In genomic region chr3:150397220-150397619, GRCh38 we compare ENCODE assay signal across 25 cellular contexts.
"Had no signal": no experiment of that assay in that cellular context is flagged by ENCODE, and none has a peak within 500 bp of the region (broad histone marks: within the 10 kb centered on the region; RNA-seq: fewer than 3 reads in every experiment).

No MANE protein-coding gene starts in this region.

- H3K27me3 Mint-ChIP-seq: activated naive CD8-positive, alpha-beta T cell treated with anti-CD3 and anti-CD28 coated beads, Interleukin-2, amount 50 U/mL, for 24 hours; stimulated activated naive B cell treated with anti-CD40 and anti-IgM and Interleukin-4, amounts not matched to agents 10 μg/mL and 1 μg/mL and 100 μg/mL, for 72 hours had no signal

- H3K4me1 ChIP-seq: sigmoid colon, thyroid gland had no signal

- H2AFZ ChIP-seq: hepatocyte had no signal

- H3K27me3 ChIP-seq: hepatocyte, neutrophil, sigmoid colon, stomach, thyroid gland had no signal

- H3K4me2 ChIP-seq: hepatocyte had no signal

- H3K27ac Mint-ChIP-seq: activated CD4-positive, alpha-beta T cell treated with anti-CD3 and anti-CD28 coated beads, Interleukin-2, amount 10 ng/mL, durations not matched to agents 24 days and 14 days; activated CD8-positive, alpha-beta memory T cell treated with anti-CD3 and anti-CD28 coated beads, Interleukin-2, amount 10 ng/mL, durations not matched to agents 7 days and 5 days; activated CD8-positive, alpha-beta T cell treated with anti-CD3 and anti-CD28 coated beads, Interleukin-2, amount 10 ng/mL, durations not matched to agents 7 days and 5 days; activated naive CD4-positive, alpha-beta T cell treated with anti-CD3 and anti-CD28 coated beads, Interleukin-2, amount 50 U/mL, for 24 hours; activated naive CD8-positive, alpha-beta T cell treated with anti-CD3 and anti-CD28 coated beads, Interleukin-2, amount 50 U/mL, for 24 hours; activated T-helper 2 cell treated with anti-CD3 and anti-CD28 coated beads, Interferon-gamma antibody, Interleukin-2, Interleukin-4, amounts not matched to agents 10 μg/mL and 5 μg/mL and 100 μg/mL, durations not matched to agents 14 hours and 24 hours and 36 hours; nephron progenitor cell; stimulated activated naive B cell treated with anti-CD40 and anti-IgM and Interleukin-4, amounts not matched to agents 10 μg/mL and 1 μg/mL and 100 μg/mL, for 72 hours; T-helper 17 cell had no signal

- H3K9me3 Mint-ChIP-seq: activated CD4-positive, alpha-beta T cell treated with anti-CD3 and anti-CD28 coated beads, Interleukin-2, amount 10 ng/mL, durations not matched to agents 24 days and 14 days; activated naive CD4-positive, alpha-beta T cell treated with anti-CD3 and anti-CD28 coated beads, Interleukin-2, amount 50 U/mL, for 24 hours; activated naive CD8-positive, alpha-beta T cell treated with anti-CD3 and anti-CD28 coated beads, Interleukin-2, amount 50 U/mL, for 24 hours; activated T-helper 2 cell treated with anti-CD3 and anti-CD28 coated beads, Interferon-gamma antibody, Interleukin-2, Interleukin-4, amounts not matched to agents 10 μg/mL and 5 μg/mL and 100 μg/mL, durations not matched to agents 14 hours and 24 hours and 36 hours; stimulated activated naive B cell treated with anti-CD40 and anti-IgM and Interleukin-4, amounts not matched to agents 10 μg/mL and 1 μg/mL and 100 μg/mL, for 72 hours had no signal

- H3K4me3 Mint-ChIP-seq: activated CD4-positive, alpha-beta T cell treated with anti-CD3 and anti-CD28 coated beads, Interleukin-2, amount 10 ng/mL, durations not matched to agents 24 days and 14 days; activated CD8-positive, alpha-beta memory T cell treated with anti-CD3 and anti-CD28 coated beads, Interleukin-2, amount 10 ng/mL, durations not matched to agents 7 days and 5 days; activated CD8-positive, alpha-beta T cell treated with anti-CD3 and anti-CD28 coated beads, Interleukin-2, amount 10 ng/mL, durations not matched to agents 7 days and 5 days; activated naive CD4-positive, alpha-beta T cell treated with anti-CD3 and anti-CD28 coated beads, Interleukin-2, amount 50 U/mL, for 24 hours; activated naive CD8-positive, alpha-beta T cell treated with anti-CD3 and anti-CD28 coated beads, Interleukin-2, amount 50 U/mL, for 24 hours; nephron progenitor cell; stimulated activated naive B cell treated with anti-CD40 and anti-IgM and Interleukin-4, amounts not matched to agents 10 μg/mL and 1 μg/mL and 100 μg/mL, for 72 hours; T-helper 17 cell had no signal

- H3K4me1 Mint-ChIP-seq: activated CD4-positive, alpha-beta T cell treated with anti-CD3 and anti-CD28 coated beads, Interleukin-2, amount 10 ng/mL, durations not matched to agents 24 days and 14 days; activated CD8-positive, alpha-beta memory T cell treated with anti-CD3 and anti-CD28 coated beads, Interleukin-2, amount 10 ng/mL, durations not matched to agents 7 days and 5 days; activated naive CD4-positive, alpha-beta T cell treated with anti-CD3 and anti-CD28 coated beads, Interleukin-2, amount 50 U/mL, for 24 hours; activated naive CD8-positive, alpha-beta T cell treated with anti-CD3 and anti-CD28 coated beads, Interleukin-2, amount 50 U/mL, for 24 hours had no signal

- H3K27ac ChIP-seq: hepatocyte, left ventricle myocardium inferior, neutrophil, sigmoid colon, stomach, thyroid gland, WERI-Rb-1 had no signal

- H3K79me2 ChIP-seq: hepatocyte had no signal

- H3K4me3 ChIP-seq: hepatocyte, left ventricle myocardium inferior, mucosa of descending colon, sigmoid colon, stomach, thyroid gland had no signal

- H3K36me3 ChIP-seq: left ventricle myocardium inferior, neutrophil, sigmoid colon, stomach, thyroid gland, WERI-Rb-1 had no signal

- DNase-seq: activated CD4-positive, alpha-beta T cell treated with anti-CD3 and anti-CD28 coated beads, Interleukin-2, amount 10 ng/mL, durations not matched to agents 24 days and 14 days; activated CD4-positive, CD25-positive, alpha-beta regulatory T cell treated with anti-CD3 and anti-CD28 coated beads, Interleukin-2, amount 50 U/mL, for 72 hours; activated CD8-positive, alpha-beta memory T cell treated with anti-CD3 and anti-CD28 coated beads, Interleukin-2, amount 10 ng/mL, durations not matched to agents 7 days and 5 days; activated CD8-positive, alpha-beta T cell treated with anti-CD3 and anti-CD28 coated beads, Interleukin-2, amount 10 ng/mL, durations not matched to agents 7 days and 5 days; activated naive CD8-positive, alpha-beta T cell treated with anti-CD3 and anti-CD28 coated beads, Interleukin-2, amount 50 U/mL, for 24 hours; activated T-cell treated with anti-CD3 and anti-CD28 coated beads, Interleukin-2, amount 50 U/mL, for 48 hours; central memory CD4-positive, alpha-beta T cell; glutamatergic neuron; islet precursor cell; left ventricle myocardium inferior; mucosa of descending colon; nephron progenitor cell; sigmoid colon; small intestine; stimulated activated CD4-positive, alpha-beta T cell treated with anti-CD3 and anti-CD28 coated beads, Interleukin-1b, Interleukin-23, amount 100 ng/mL, for 48 hours; stimulated activated naive B cell treated with anti-CD40 and anti-IgM and Interleukin-4, amounts not matched to agents 10 μg/mL and 1 μg/mL and 100 μg/mL, for 72 hours; stomach; T-helper 17 cell; T1000; thyroid gland; WERI-Rb-1 had no signal

- H3K36me3 Mint-ChIP-seq: activated CD8-positive, alpha-beta memory T cell treated with anti-CD3 and anti-CD28 coated beads, Interleukin-2, amount 10 ng/mL, durations not matched to agents 7 days and 5 days had no signal

- H3K9me3 ChIP-seq: left ventricle myocardium inferior, mucosa of descending colon, neutrophil, sigmoid colon, stomach, thyroid gland had no signal
